16 cellular contexts compared by ENCODE assay signal in genomic region chr1:229388876-229389580, GRCh38.
DNase-seq lines count a peak whose midpoint lies in the region; ATAC-seq and TF ChIP-seq lines count a peak whose summit lies in the region.
"Had no signal": no experiment of that assay in that cellular context is flagged by ENCODE, and none has a peak within 500 bp of the region (broad histone marks: within the 10 kb centered on the region; RNA-seq: fewer than 3 reads in every experiment).

No MANE protein-coding gene starts in this region.

- no peak overlapping the region for H2AFZ ChIP-seq in ACC112 (ENCODE audit: low read length, unreplicated experiment)

- H3K36me3 ChIP-seq in ACC112 (ENCODE audit: insufficient read depth, low read length) (no peaks in the 10 kb centered on the region), HEK293 (ENCODE audit: control insufficient read depth in 2 of 2, insufficient read depth in 1 of 2, low read length in 2 of 2) (no peaks in the 10 kb centered on the region)

- no peaks in the 10 kb centered on the region for H3K79me2 ChIP-seq in ACC112 (ENCODE audit: control insufficient read depth, insufficient read depth, low read length, unreplicated experiment)

- DNase-seq in fibroblast of peridontal ligament (ENCODE audit: extremely low read depth) (peak; percentile 84), ACHN (no peak), COR-L47 (lab: John Stamatoyannopoulos, UW) (no peak)
- DNase-seq: activated CD4-positive, alpha-beta T cell treated with anti-CD3 and anti-CD28 coated beads, Interleukin-2, amount 10 ng/mL, durations not matched to agents 24 days and 14 days; activated T-cell treated with anti-CD3 and anti-CD28 coated beads, Interleukin-2, amount 50 U/mL, for 24 hours; amniotic stem cell; DND-41; KBM-7; NCI-H187; NCI-H69; stimulated activated CD4-positive, alpha-beta T cell treated with anti-CD3 and anti-CD28 coated beads, Interleukin-15, amount 100 ng/mL, for 24 hours had no signal

- no peaks in the 10 kb centered on the region for H3K9me3 ChIP-seq in HEK293 (ENCODE audit: control insufficient read depth, insufficient read depth, low read depth, low read length)

- POLR2A ChIA-PET in HEK293 (lab: Yijun Ruan, JAX), result no interaction called here

- ATAC-seq in SK-N-SH treated with all-trans-retinoic acid at 6 μM for 48 hours (peak; percentile 48; the same call in 2 of the 3 replicates), GM21423 (IDR thresholded peaks at IDR 0.05; ENCODE audit: unreplicated experiment) (no peak), GM19452 (IDR thresholded peaks at IDR 0.05; ENCODE audit: unreplicated experiment) (no peak)

- H3K4me3 ChIP-seq in ACC112 (ENCODE audit: low read depth, low read length), result peak overlapping the region; percentile 60
- no peak overlapping the region for H3K4me3 ChIP-seq in HEK293 (ENCODE audit: low read depth, low read length)

- in situ Hi-C loops in ACHN (cut with HindIII; ENCODE audit: low pct_ligation_motif_present, low pct_unique_long_range_greater_than_20kb, low sequenced_read_pairs), result no loop called here

- H3K27me3 ChIP-seq in ACC112 (ENCODE audit: insufficient read depth, low read length), result peaks cover 3% of the 10 kb centered on the region; the same call in 1 of the 2 replicates

- peak overlapping the region; percentile 17 for H3K27ac ChIP-seq in ACC112 (ENCODE audit: low read depth, low read length)
- no peak overlapping the region for H3K27ac ChIP-seq in HEK293 (ENCODE audit: extremely low read depth, low read depth, low read length)

- no peak for TF ChIP-seq CTCF in HEK293 (tag by site-specific recombination; IDR thresholded peaks at IDR 0.05)

- peaks cover 17% of the 10 kb centered on the region for H3K4me1 ChIP-seq in ACC112 (ENCODE audit: control insufficient read depth, insufficient read depth, low read length, unreplicated experiment)
- no peaks in the 10 kb centered on the region for H3K4me1 ChIP-seq in HEK293 (ENCODE audit: control insufficient read depth, insufficient read depth, low read length)

- CTCF ChIA-PET in HEK293 (lab: Yijun Ruan, JAX), result interaction anchor here (0.9 kb wide), 1 partner anchor 28 kb away, joined by 3 read pairs; no protein-coding TSS in a partner anchor

TF ChIP-seq in HEK293, 187 proteins besides CTCF, POLR2A, EP300 and RAD21 (continues in another document):
- TF ChIP-seq SCRT2 (tag by site-specific recombination; IDR thresholded peaks at IDR 0.05) (peak; percentile 74), ZBTB21 (tag by site-specific recombination; IDR thresholded peaks at IDR 0.05) (no peak), ZNF426 (tag by site-specific recombination; IDR thresholded peaks at IDR 0.05) (no peak), ZNF776 (tag by site-specific recombination; IDR thresholded peaks at IDR 0.05; ENCODE audit: borderline replicate concordance) (no peak), ZBTB8A (tag by site-specific recombination; IDR thresholded peaks at IDR 0.05) (no peak), ZBTB26 (tag by site-specific recombination; optimal IDR thresholded peaks at IDR 0.05) (no peak)
- TF ChIP-seq, protein P1, sequence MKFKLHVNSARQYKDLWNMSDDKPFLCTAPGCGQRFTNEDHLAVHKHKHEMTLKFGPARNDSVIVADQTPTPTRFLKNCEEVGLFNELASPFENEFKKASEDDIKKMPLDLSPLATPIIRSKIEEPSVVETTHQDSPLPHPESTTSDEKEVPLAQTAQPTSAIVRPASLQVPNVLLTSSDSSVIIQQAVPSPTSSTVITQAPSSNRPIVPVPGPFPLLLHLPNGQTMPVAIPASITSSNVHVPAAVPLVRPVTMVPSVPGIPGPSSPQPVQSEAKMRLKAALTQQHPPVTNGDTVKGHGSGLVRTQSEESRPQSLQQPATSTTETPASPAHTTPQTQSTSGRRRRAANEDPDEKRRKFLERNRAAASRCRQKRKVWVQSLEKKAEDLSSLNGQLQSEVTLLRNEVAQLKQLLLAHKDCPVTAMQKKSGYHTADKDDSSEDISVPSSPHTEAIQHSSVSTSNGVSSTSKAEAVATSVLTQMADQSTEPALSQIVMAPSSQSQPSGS (tag by site-specific recombination; IDR thresholded peaks at IDR 0.05; ENCODE audit: low read depth), result 0 out of 2 replicates have a peak, but pooled peaks have one; percentile 4

TF ChIP-seq in SK-N-SH treated with all-trans-retinoic acid at 6 μM for 48 hours, 23 proteins besides CTCF, POLR2A, EP300 and RAD21:
- TF ChIP-seq ZFP3 (CRISPR knock-in tag; IDR thresholded peaks at IDR 0.05), result no peak
